1 cellular context compared by ENCODE assay signal in genomic region chr15:65365229-65365628, GRCh38.
TF ChIP-seq lines count a peak whose summit lies in the region.

No MANE protein-coding gene starts in this region.

TF ChIP-seq in HepG2, 621 proteins besides CTCF, POLR2A, EP300 and RAD21 (continued from another document):
- TF ChIP-seq ZNF691 (CRISPR knock-in tag; IDR thresholded peaks at IDR 0.05; ENCODE audit: borderline replicate concordance, low read depth) (no peak), ZNF841 (CRISPR knock-in tag; IDR thresholded peaks at IDR 0.05; ENCODE audit: borderline replicate concordance) (no peak), TCF7L2 (IDR thresholded peaks at IDR 0.05; ENCODE audit: low read depth, low read length) (no peak), EED (CRISPR knock-in tag; IDR thresholded peaks at IDR 0.05) (no peak), ZNF788 (CRISPR knock-in tag; IDR thresholded peaks at IDR 0.05; ENCODE audit: borderline replicate concordance) (peak; percentile 43; the same call in 1 of the 2 replicates), JARID2 (CRISPR knock-in tag; IDR thresholded peaks at IDR 0.05; ENCODE audit: insufficient replicate concordance) (no peak), ZNF646 (CRISPR knock-in tag; IDR thresholded peaks at IDR 0.05) (no peak)
